ENCODE assay signal across 7 cellular contexts in genomic region chr14:75011356-75012097, GRCh38. TPM values are rescaled to one million over a fixed set of nuclear protein-coding genes. Genes with fewer than 3 reads are reported as not detected.
DNase-seq lines count a peak whose midpoint lies in the region; ATAC-seq and TF ChIP-seq lines count a peak whose summit lies in the region.
"Had no signal": no experiment of that assay in that cellular context is flagged by ENCODE, and none has a peak within 500 bp of the region (broad histone marks: within the 10 kb centered on the region; RNA-seq: fewer than 3 reads in every experiment).

No MANE protein-coding gene starts in this region.

- POLR2A ChIA-PET in activated CD4-positive, alpha-beta T cell treated with anti-CD3 and anti-CD28 coated beads for 36 hours (lab: Charles Lee) = interaction anchor here (0.6 kb wide), 2 partner anchors 88 to 93 kb away, joined by 5 read pairs; partner anchors contain the start of gene RPS6KL1

- H3K27me3 Mint-ChIP-seq in activated CD4-positive, alpha-beta T cell treated with anti-CD3 and anti-CD28 coated beads for 36 hours = no peaks in the 10 kb centered on the region

- peaks cover 32% of the 10 kb centered on the region for H3K4me1 Mint-ChIP-seq in activated CD4-positive, alpha-beta T cell treated with anti-CD3 and anti-CD28 coated beads for 36 hours

- H3K27ac Mint-ChIP-seq in activated CD4-positive, alpha-beta T cell treated with anti-CD3 and anti-CD28 coated beads for 36 hours = peak overlapping the region; percentile 66

- no peaks in the 10 kb centered on the region for H3K9me3 Mint-ChIP-seq in activated CD4-positive, alpha-beta T cell treated with anti-CD3 and anti-CD28 coated beads for 36 hours (ENCODE audit: low read depth)

- intact Hi-C loops in activated CD4-positive, alpha-beta T cell treated with anti-CD3 and anti-CD28 coated beads for 36 hours (cut with DNase I, micrococcal nuclease) = loop anchor here in 1 of 2 experiments (5.0 kb wide), 1 partner anchor 81 kb away; no protein-coding TSS in a partner anchor

- H3K27ac ChIP-seq in temporal lobe (ENCODE audit: low read depth, low read length) = peak overlapping the region; percentile 42
- H3K27ac ChIP-seq: BLaER1 treated with 17β-estradiol and CSF1 and Interleukin-3, amounts not matched to agents 10 nM and 100 nM had no signal

- no peak for TF ChIP-seq CTCF in fibroblast of the aortic adventitia (IDR thresholded peaks at IDR 0.05; ENCODE audit: insufficient read depth, low read length)

- peaks cover 42% of the 10 kb centered on the region for H3K36me3 Mint-ChIP-seq in activated CD4-positive, alpha-beta T cell treated with anti-CD3 and anti-CD28 coated beads for 36 hours (ENCODE audit: low read depth)

- CTCF ChIA-PET in activated CD4-positive, alpha-beta T cell treated with anti-CD3 and anti-CD28 coated beads for 36 hours (lab: Charles Lee) = interaction anchor here (0.6 to 1.7 kb wide), 3 partner anchors 11 to 26 kb away, joined by 3 to 7 read pairs (median 3); no protein-coding TSS in a partner anchor

- H3K4me3 ChIP-seq in fibroblast of the aortic adventitia (ENCODE audit: low read depth, low read length) = no peak overlapping the region
- H3K4me3 ChIP-seq: BLaER1 treated with 17β-estradiol and CSF1 and Interleukin-3, amounts not matched to agents 10 nM and 100 nM had no signal

- peak; percentile 18 for DNase-seq in activated CD4-positive, alpha-beta T cell treated with anti-CD3 and anti-CD28 coated beads for 36 hours
- no peak for DNase-seq in activated CD4-positive, alpha-beta T cell treated with anti-CD3 and anti-CD28 coated beads, Interleukin-2, amount 50 U/mL, for 1 hour
- DNase-seq in fibroblast of the aortic adventitia (ENCODE audit: low read depth) (peak; percentile 72), left lobe of liver (ENCODE audit: low spot score) (no peak), NCI-H146 (lab: John Stamatoyannopoulos, UW) (no peak)

- H3K4me3 Mint-ChIP-seq in activated CD4-positive, alpha-beta T cell treated with anti-CD3 and anti-CD28 coated beads for 36 hours = no peak overlapping the region

- ATAC-seq in activated CD4-positive, alpha-beta T cell treated with anti-CD3 and anti-CD28 coated beads for 36 hours = peak; percentile 87
- no peak for ATAC-seq in left lobe of liver

RNA-seq across cellular contexts. Expression of gene EIF2B2, which starts 8.8 kb away (rescaled TPM):
- 10 to 100 TPM; 55.6 to 69.8 TPM for total RNA-seq in activated CD4-positive, alpha-beta T cell treated with anti-CD3 and anti-CD28 coated beads for 36 hours
- total RNA-seq in fibroblast of the aortic adventitia (ENCODE audit: low replicate concordance) (16.4 and 34.2 TPM in 2 replicates), temporal lobe (30.2 TPM), left lobe of liver (15.8 TPM)

RNA-seq across cellular contexts. Expression of gene MLH3, which starts 39.7 kb away (rescaled TPM):
- total RNA-seq in activated CD4-positive, alpha-beta T cell treated with anti-CD3 and anti-CD28 coated beads for 36 hours = 10 to 100 TPM; 28.1 to 30.8 TPM
- total RNA-seq in fibroblast of the aortic adventitia (ENCODE audit: low replicate concordance) (27.2 and 32.5 TPM in 2 replicates), temporal lobe (52.4 TPM), left lobe of liver (10.4 TPM)

RNA-seq across cellular contexts. Expression of gene ACYP1, which starts 52.3 kb away (rescaled TPM):
- total RNA-seq in activated CD4-positive, alpha-beta T cell treated with anti-CD3 and anti-CD28 coated beads for 36 hours = 10 to 100 TPM; 37.0 to 40.2 TPM
- total RNA-seq in fibroblast of the aortic adventitia (ENCODE audit: low replicate concordance) = 18.3 TPM in 1 of 2 replicates, not detected in the other
- total RNA-seq in temporal lobe = 16.0 TPM
- total RNA-seq in left lobe of liver = 3.2 TPM

RNA-seq across cellular contexts. Expression of gene PGF, which starts 56.1 kb away (rescaled TPM):
- under 1 TPM in 1 of 2 experiments, not detected in 1; 0.09 TPM for total RNA-seq in activated CD4-positive, alpha-beta T cell treated with anti-CD3 and anti-CD28 coated beads for 36 hours
- 0.36 and 2.1 TPM in 2 replicates for total RNA-seq in fibroblast of the aortic adventitia (ENCODE audit: low replicate concordance)
- total RNA-seq in temporal lobe = 1.7 TPM
- 2.8 TPM for total RNA-seq in left lobe of liver

RNA-seq across cellular contexts. Expression of gene ZC2HC1C, which starts 57.9 kb away (rescaled TPM):
- 1 to 10 TPM; 1.2 to 1.3 TPM for total RNA-seq in activated CD4-positive, alpha-beta T cell treated with anti-CD3 and anti-CD28 coated beads for 36 hours
- 0.90 and 1.6 TPM in 2 replicates for total RNA-seq in fibroblast of the aortic adventitia (ENCODE audit: low replicate concordance)
- total RNA-seq in temporal lobe = 1.7 TPM
- 2.0 TPM for total RNA-seq in left lobe of liver

Comparison
In these comparisons a context has a peak if more than half of its experiments do, and no peak if none do; other contexts are left out.
1. DNase-seq: peak in activated CD4-positive, alpha-beta T cell treated with anti-CD3 and anti-CD28 coated beads for 36 hours (single experiment) and fibroblast of the aortic adventitia (single experiment); none in activated CD4-positive, alpha-beta T cell treated with anti-CD3 and anti-CD28 coated beads, Interleukin-2, amount 50 U/mL, for 1 hour (single experiment), left lobe of liver (single experiment) and NCI-H146 (single experiment).